ENCODE assay signal across 16 cellular contexts in genomic region chr21:44594406-44594916, GRCh38. TPM values are rescaled to one million over a fixed set of nuclear protein-coding genes. Genes with fewer than 3 reads are reported as not detected.
A peak's percentile ranks its signal among the peaks of the same experiment; 100 is the strongest.
DNase-seq lines count a peak whose midpoint lies in the region; TF ChIP-seq lines count a peak whose summit lies in the region.
"Had no signal": no experiment of that assay in that cellular context is flagged by ENCODE, and none has a peak within 500 bp of the region (broad histone marks: within the 10 kb centered on the region; RNA-seq: fewer than 3 reads in every experiment).

No MANE protein-coding gene starts in this region.

- H3K9me3 ChIP-seq in H9 (ENCODE audit: control insufficient read depth, low read depth, low read length) (no peaks in the 10 kb centered on the region), esophagus muscularis mucosa (peaks cover 0 to 6% (median 1%) of the 10 kb centered on the region in 4 donors)
- H3K9me3 ChIP-seq: A549, Caco-2 had no signal

- peak overlapping the region; percentile 37 for H3K27ac Mint-ChIP-seq in activated naive CD4-positive, alpha-beta T cell treated with anti-CD3 and anti-CD28 coated beads, Interleukin-2, amount 10 ng/mL, durations not matched to agents 7 days and 5 days
- H3K27ac Mint-ChIP-seq in H9 (peak overlapping the region in 1 of 3 experiments; percentile 60; a peak in 1 of 7 replicates), type B pancreatic cell (peak overlapping the region; percentile 67)

- no peak overlapping the region for H3K27ac ChIP-seq in H9 (ENCODE audit: insufficient read length, low read depth, low read length)
- H3K27ac ChIP-seq in esophagus muscularis mucosa (replicated peaks in 1 of 4): no peak overlapping the region
- H3K27ac ChIP-seq: A549, C4-2B had no signal

- no peaks in the 10 kb centered on the region for H3K36me3 ChIP-seq in esophagus muscularis mucosa

- WGBS in H9 (ENCODE audit: extremely low coverage, insufficient read length, low lambda C conversion rate): no CpG with 5 or more reads among the region's 12 CpGs
- WGBS in esophagus muscularis mucosa: 90% methylated on average over 12 of the region's 12 CpGs

- no peak overlapping the region for H3T11ph ChIP-seq in H9 (ENCODE audit: low read length)

- intact Hi-C loops in esophagus muscularis mucosa (cut with DNase I): no loop called here

- no peaks in the 10 kb centered on the region for H3K79me2 ChIP-seq in H9 (ENCODE audit: insufficient read depth, low read length)

- no peak overlapping the region for H2AK5ac ChIP-seq in H9 (ENCODE audit: insufficient read length, low read length)

- H3K36me3 Mint-ChIP-seq in activated naive CD4-positive, alpha-beta T cell treated with anti-CD3 and anti-CD28 coated beads, Interleukin-2, amount 10 ng/mL, durations not matched to agents 7 days and 5 days: no peaks in the 10 kb centered on the region
- H3K36me3 Mint-ChIP-seq in H9 (ENCODE audit: insufficient read depth in 1 of 3, low read depth in 3 of 3) (0 out of 7 replicates have a peak, but pooled peaks cover 0 to 4% (median 0%) of the 10 kb centered on the region in 3 experiments), type B pancreatic cell (no peaks in the 10 kb centered on the region)

- H2BK12ac ChIP-seq in H9 (ENCODE audit: insufficient read length, low read depth, low read length): no peak overlapping the region

- H2BK120ac ChIP-seq in H9 (ENCODE audit: low read depth, low read length, poor library complexity, severe bottlenecking): no peak overlapping the region

- H3K79me1 ChIP-seq in H9 (ENCODE audit: insufficient read depth, low read depth, low read length, poor library complexity, severe bottlenecking): no peaks in the 10 kb centered on the region

- no peak overlapping the region for H3K4me3 ChIP-seq in esophagus muscularis mucosa
- H3K4me3 ChIP-seq: A549 had no signal

- no peak overlapping the region for H3K23ac ChIP-seq in H9 (ENCODE audit: insufficient read length, low read depth, low read length)

- in situ Hi-C loops in GM13977 (cut with MboI; ENCODE audit: low pct_unique_long_range_greater_than_20kb, low sequenced_read_pairs, unreplicated experiment): no loop called here

- no peak overlapping the region for H3K18ac ChIP-seq in H9 (ENCODE audit: insufficient read length, low read depth, low read length)

- no peak overlapping the region for H2BK15ac ChIP-seq in H9 (ENCODE audit: low read depth, low read length)

- H3K4ac ChIP-seq in H9 (ENCODE audit: low read depth, low read length): no peak overlapping the region

- no peaks in the 10 kb centered on the region for H3K4me1 Mint-ChIP-seq in activated naive CD4-positive, alpha-beta T cell treated with anti-CD3 and anti-CD28 coated beads, Interleukin-2, amount 10 ng/mL, durations not matched to agents 7 days and 5 days
- H3K4me1 Mint-ChIP-seq in H9 (peaks cover 48 to 49% of the 10 kb centered on the region in 2 experiments), type B pancreatic cell (ENCODE audit: unreplicated experiment) (peaks cover 12% of the 10 kb centered on the region)

- no peak overlapping the region for H3K14ac ChIP-seq in H9 (ENCODE audit: insufficient read depth, low read length)

- no peak for TF ChIP-seq POLR2A in esophagus muscularis mucosa (IDR thresholded peaks at IDR 0.05; ENCODE audit: low read depth)

- peaks cover 36% of the 10 kb centered on the region for H3K27me3 Mint-ChIP-seq in activated naive CD4-positive, alpha-beta T cell treated with anti-CD3 and anti-CD28 coated beads, Interleukin-2, amount 10 ng/mL, durations not matched to agents 7 days and 5 days
- no peaks in the 10 kb centered on the region; the same call in none of the 2 replicates for H3K27me3 Mint-ChIP-seq in H9 (ENCODE audit: low read depth)
- H3K27me3 Mint-ChIP-seq in type B pancreatic cell: peaks cover 3% of the 10 kb centered on the region

- H4K5ac ChIP-seq in H9 (ENCODE audit: insufficient read length, low read depth, low read length): no peak overlapping the region

- no peak overlapping the region for H2BK5ac ChIP-seq in H9 (ENCODE audit: insufficient read length, low read length)

- H3K9ac ChIP-seq in H9 (ENCODE audit: extremely low read depth, insufficient read length, low read length): no peak overlapping the region

- no peak overlapping the region for H2BK20ac ChIP-seq in H9 (ENCODE audit: low read depth, low read length, poor library complexity, severe bottlenecking)

- H3K4me2 ChIP-seq in H9 (ENCODE audit: insufficient read depth, insufficient read length, low read length): no peak overlapping the region
- H3K4me2 ChIP-seq: A549 had no signal

- CTCF ChIA-PET in activated naive CD4-positive, alpha-beta T cell treated with anti-CD3 and anti-CD28 coated beads, Interleukin-2, amount 10 ng/mL, durations not matched to agents 7 days and 5 days (lab: Charles Lee): no interaction called here

- no peak overlapping the region for H3K4me3 Mint-ChIP-seq in activated naive CD4-positive, alpha-beta T cell treated with anti-CD3 and anti-CD28 coated beads, Interleukin-2, amount 10 ng/mL, durations not matched to agents 7 days and 5 days
- no peak overlapping the region for H3K4me3 Mint-ChIP-seq in H9
- H3K4me3 Mint-ChIP-seq in type B pancreatic cell: no peak overlapping the region

- H3K9me3 Mint-ChIP-seq in activated naive CD4-positive, alpha-beta T cell treated with anti-CD3 and anti-CD28 coated beads, Interleukin-2, amount 10 ng/mL, durations not matched to agents 7 days and 5 days: no peaks in the 10 kb centered on the region
- no peaks in the 10 kb centered on the region; a peak in 2 of 5 replicates for H3K9me3 Mint-ChIP-seq in H9
- peaks cover 13% of the 10 kb centered on the region for H3K9me3 Mint-ChIP-seq in type B pancreatic cell

- H3K27me3 ChIP-seq in H9 (ENCODE audit: insufficient read depth, low read length): no peaks in the 10 kb centered on the region
- H3K27me3 ChIP-seq in esophagus muscularis mucosa: peaks cover 0 to 49% (median 0%) of the 10 kb centered on the region in 4 donors

- H3K56ac ChIP-seq in H9 (ENCODE audit: insufficient read length, low read depth, low read length): no peak overlapping the region

- TF ChIP-seq CTCF in H9 (conservative IDR thresholded peaks at IDR 0.05): no peak
- no peak for TF ChIP-seq CTCF in esophagus muscularis mucosa (IDR thresholded peaks at IDR 0.05)
- no peak for TF ChIP-seq CTCF in type B pancreatic cell (conservative IDR thresholded peaks at IDR 0.05)
- no peak for TF ChIP-seq CTCF in GM13977 (IDR thresholded peaks at IDR 0.05; ENCODE audit: extremely low read depth, insufficient read depth, missing control alignments)

- no peak overlapping the region for H2AFZ ChIP-seq in H9 (ENCODE audit: low read length)

- no peak overlapping the region for H4K8ac ChIP-seq in H9 (replicated peaks; ENCODE audit: insufficient read length, low read depth, low read length)

- TF ChIP-seq EP300 in esophagus muscularis mucosa (IDR thresholded peaks at IDR 0.05): no peak

- H3K23me2 ChIP-seq in H9 (ENCODE audit: insufficient read length, low read depth, low read length, poor library complexity, severe bottlenecking): no peaks in the 10 kb centered on the region

- no peaks in the 10 kb centered on the region for H4K20me1 ChIP-seq in H9 (ENCODE audit: control insufficient read depth, insufficient read depth, insufficient read length)

- no peak for DNase-seq in activated naive CD4-positive, alpha-beta T cell treated with anti-CD3 and anti-CD28 coated beads, Interleukin-2, amount 10 ng/mL, durations not matched to agents 7 days and 5 days
- no peak for DNase-seq in activated naive CD4-positive, alpha-beta T cell treated with Interleukin-2 at 50 U/mL for 16 hours
- peak; percentile 24 for DNase-seq in H9
- peak; percentile 77 for DNase-seq in esophagus muscularis mucosa (ENCODE audit: extremely low spot score)
- no peak for DNase-seq in type B pancreatic cell (ENCODE audit: extremely low spot score, unreplicated experiment)
- DNase-seq in GM13977 (ENCODE audit: low spot score): no peak
- DNase-seq in CD1c-positive myeloid dendritic cell (ENCODE audit: extremely low spot score): no peak
- DNase-seq: Caco-2, EL, NCI-H748 treated with DMSO at 0.1 percent for 48 hours, SIG-M5 had no signal

- no peak overlapping the region for H4K91ac ChIP-seq in H9 (ENCODE audit: insufficient read length, low read depth, low read length)

- H3K4me1 ChIP-seq in H9 (ENCODE audit: insufficient read depth, low read length) (no peaks in the 10 kb centered on the region; the same call in 1 of the 2 replicates), esophagus muscularis mucosa (no peaks in the 10 kb centered on the region)
- H3K4me1 ChIP-seq: A549, Caco-2 had no signal

RNA-seq across cellular contexts. Expression of gene KRTAP10-6, which starts 2.2 kb away (rescaled TPM):
- total RNA-seq in H9 (2021): not detected in 2 replicates
- total RNA-seq in esophagus muscularis mucosa: not detected
- not detected in 2 replicates for total RNA-seq in type B pancreatic cell (ENCODE audit: low replicate concordance)
- total RNA-seq: Caco-2, HT1080, NCI-H460, RPMI7951 had no signal

RNA-seq across cellular contexts. Expression of gene KRTAP10-7, which starts 5.9 kb away (rescaled TPM):
- total RNA-seq in H9 (2021): not detected in 2 replicates
- total RNA-seq in esophagus muscularis mucosa: not detected
- not detected in 2 replicates for total RNA-seq in type B pancreatic cell (ENCODE audit: low replicate concordance)
- total RNA-seq: Caco-2, HT1080, NCI-H460, RPMI7951 had no signal

RNA-seq across cellular contexts. Expression of gene KRTAP10-5, which starts 14.1 kb away (rescaled TPM):
- total RNA-seq in H9 (2021): not detected in 2 replicates
- not detected for total RNA-seq in esophagus muscularis mucosa
- not detected in 2 replicates for total RNA-seq in type B pancreatic cell (ENCODE audit: low replicate concordance)
- total RNA-seq: Caco-2, HT1080, NCI-H460, RPMI7951 had no signal

RNA-seq across cellular contexts. Expression of gene KRTAP10-8, which starts 17.4 kb away (rescaled TPM):
- total RNA-seq in H9 (2021) (not detected in 2 replicates), esophagus muscularis mucosa (not detected), type B pancreatic cell (ENCODE audit: low replicate concordance) (not detected in 2 replicates)
- total RNA-seq: Caco-2, HT1080, NCI-H460, RPMI7951 had no signal

RNA-seq across cellular contexts. Expression of gene KRTAP10-4, which starts 20.9 kb away (rescaled TPM):
- total RNA-seq in H9 (2021) (not detected in 2 replicates), esophagus muscularis mucosa (not detected), type B pancreatic cell (ENCODE audit: low replicate concordance) (not detected in 2 replicates)
- total RNA-seq: Caco-2, HT1080, NCI-H460, RPMI7951 had no signal

Comparison
In these comparisons a context has a peak if more than half of its experiments do, and no peak if none do; other contexts are left out.
1. DNase-seq: peak in H9 (single experiment) and esophagus muscularis mucosa (single experiment); none in activated naive CD4-positive, alpha-beta T cell treated with anti-CD3 and anti-CD28 coated beads, Interleukin-2, amount 10 ng/mL, durations not matched to agents 7 days and 5 days (single experiment), activated naive CD4-positive, alpha-beta T cell treated with Interleukin-2 at 50 U/mL for 16 hours (single experiment), type B pancreatic cell (single experiment), GM13977 (single experiment) and CD1c-positive myeloid dendritic cell (single experiment).